Comparison of ENCODE assay signal across 26 cellular contexts in genomic region chr9:132293145-132293721, GRCh38.
DNase-seq lines count a peak whose midpoint lies in the region; ATAC-seq, FAIRE-seq and TF ChIP-seq lines count a peak whose summit lies in the region.
"Had no signal": no experiment of that assay in that cellular context is flagged by ENCODE, and none has a peak within 500 bp of the region (broad histone marks: within the 10 kb centered on the region; RNA-seq: fewer than 3 reads in every experiment).

No MANE protein-coding gene starts in this region.

- H3K79me2 ChIP-seq in GM23338 (replicated peaks; ENCODE audit: insufficient read depth) = peaks cover 3% of the 10 kb centered on the region; the same call in 1 of the 2 replicates
- peaks cover 9% of the 10 kb centered on the region; the same call in 1 of the 2 replicates for H3K79me2 ChIP-seq in SK-N-SH (ENCODE audit: insufficient read depth)

- TF ChIP-seq EP300 in SK-N-SH (IDR thresholded peaks at IDR 0.05; ENCODE audit: borderline replicate concordance in 1 of 2, low read depth in 1 of 2, low read length in 1 of 2) = no peak

- H3K9me3 Mint-ChIP-seq in activated T-cell treated with anti-CD3 and anti-CD28 coated beads, Interleukin-2, amount 50 U/mL, for 72 hours = no peaks in the 10 kb centered on the region
- no peaks in the 10 kb centered on the region for H3K9me3 Mint-ChIP-seq in GM23338
- H3K9me3 Mint-ChIP-seq in activated naive CD8-positive, alpha-beta T cell treated with anti-CD3 and anti-CD28 coated beads, Interleukin-2, amount 50 U/mL, for 24 hours = no peaks in the 10 kb centered on the region
- H3K9me3 Mint-ChIP-seq: activated B cell treated with CpG ODN at 0.5 μM for 24 hours; brain; neural progenitor cell; stimulated activated memory B cell treated with anti-CD40 and anti-IgM and Interleukin-4, amounts not matched to agents 10 μg/mL and 1 μg/mL and 100 μg/mL, for 72 hours had no signal

- H3K9ac ChIP-seq in SK-N-SH = no peak overlapping the region
- H3K9ac ChIP-seq: KMS-11, neural progenitor cell had no signal

- peaks cover 15% of the 10 kb centered on the region for H3K4me1 Mint-ChIP-seq in activated T-cell treated with anti-CD3 and anti-CD28 coated beads, Interleukin-2, amount 50 U/mL, for 72 hours (ENCODE audit: low read depth)
- H3K4me1 Mint-ChIP-seq in GM23338 = peaks cover 12% of the 10 kb centered on the region
- peaks cover 31% of the 10 kb centered on the region for H3K4me1 Mint-ChIP-seq in activated naive CD8-positive, alpha-beta T cell treated with anti-CD3 and anti-CD28 coated beads, Interleukin-2, amount 50 U/mL, for 24 hours
- H3K4me1 Mint-ChIP-seq: activated B cell treated with CpG ODN at 0.5 μM for 24 hours, neural progenitor cell had no signal

- H3K27me3 Mint-ChIP-seq in activated T-cell treated with anti-CD3 and anti-CD28 coated beads, Interleukin-2, amount 50 U/mL, for 72 hours (ENCODE audit: low read depth) = no peaks in the 10 kb centered on the region
- no peaks in the 10 kb centered on the region for H3K27me3 Mint-ChIP-seq in GM23338 (ENCODE audit: insufficient read depth, low read depth, poor library complexity)
- H3K27me3 Mint-ChIP-seq in activated naive CD8-positive, alpha-beta T cell treated with anti-CD3 and anti-CD28 coated beads, Interleukin-2, amount 50 U/mL, for 24 hours = no peaks in the 10 kb centered on the region
- H3K27me3 Mint-ChIP-seq: activated B cell treated with CpG ODN at 0.5 μM for 24 hours; brain; stimulated activated memory B cell treated with anti-CD40 and anti-IgM and Interleukin-4, amounts not matched to agents 10 μg/mL and 1 μg/mL and 100 μg/mL, for 72 hours had no signal

- WGBS in small intestine, 3 donors = 72 to 84% (median 81%) methylated on average over 13 of the region's 13 CpGs
- WGBS in SK-N-SH (ENCODE audit: low lambda C conversion rate) = 96% methylated on average over 13 of the region's 13 CpGs

- CTCF ChIA-PET in SK-N-SH (lab: Yijun Ruan, JAX) = interaction anchor here (1.5 kb wide), 1 partner anchor 25 kb away, joined by 4 read pairs; no protein-coding TSS in a partner anchor

- H3K4me3 ChIP-seq in GM23338 (no peak overlapping the region), small intestine (ENCODE audit: low read depth in 1 of 2, low read length in 2 of 2) (no peak overlapping the region), SK-N-SH (ENCODE audit: low read depth in 2 of 2, low read length in 1 of 2) (no peak overlapping the region)
- H3K4me3 ChIP-seq: colonic mucosa, neural progenitor cell, sigmoid colon, SJSA1, tibial artery had no signal

- H3K4me3 Mint-ChIP-seq in activated T-cell treated with anti-CD3 and anti-CD28 coated beads, Interleukin-2, amount 50 U/mL, for 72 hours = no peak overlapping the region
- no peak overlapping the region for H3K4me3 Mint-ChIP-seq in GM23338
- no peak overlapping the region for H3K4me3 Mint-ChIP-seq in activated naive CD8-positive, alpha-beta T cell treated with anti-CD3 and anti-CD28 coated beads, Interleukin-2, amount 50 U/mL, for 24 hours
- H3K4me3 Mint-ChIP-seq: activated B cell treated with CpG ODN at 0.5 μM for 24 hours; brain; neural progenitor cell; stimulated activated memory B cell treated with anti-CD40 and anti-IgM and Interleukin-4, amounts not matched to agents 10 μg/mL and 1 μg/mL and 100 μg/mL, for 72 hours had no signal

- H3K36me3 ChIP-seq in GM23338 (ENCODE audit: insufficient read depth) (peaks cover 8% of the 10 kb centered on the region), small intestine (ENCODE audit: control insufficient read depth in 2 of 2, insufficient read depth in 2 of 2, low read length in 2 of 2) (peaks cover 11 to 30% of the 10 kb centered on the region in 2 donors), SK-N-SH (replicated peaks in 1 of 2; ENCODE audit: control insufficient read depth in 1 of 2, insufficient read depth in 2 of 2, low read length in 1 of 2) (peaks cover 46 to 66% of the 10 kb centered on the region in 2 experiments)
- H3K36me3 ChIP-seq: neural progenitor cell had no signal

- H3K36me3 Mint-ChIP-seq in activated T-cell treated with anti-CD3 and anti-CD28 coated beads, Interleukin-2, amount 50 U/mL, for 72 hours (ENCODE audit: insufficient read depth in 2 of 2) = peaks cover 3 to 25% of the 10 kb centered on the region in 2 donors
- peaks cover 52% of the 10 kb centered on the region for H3K36me3 Mint-ChIP-seq in GM23338 (ENCODE audit: low read depth)
- peaks cover 42% of the 10 kb centered on the region for H3K36me3 Mint-ChIP-seq in activated naive CD8-positive, alpha-beta T cell treated with anti-CD3 and anti-CD28 coated beads, Interleukin-2, amount 50 U/mL, for 24 hours (ENCODE audit: low read depth)

- POLR2A ChIA-PET in SK-N-SH (lab: Yijun Ruan, JAX) = no interaction called here

- H3K4me2 ChIP-seq in GM23338 (no peak overlapping the region), SK-N-SH (no peak overlapping the region)
- H3K4me2 ChIP-seq: KMS-11, neural progenitor cell had no signal

- H3K9me3 ChIP-seq in small intestine (ENCODE audit: control insufficient read depth, low read depth) (no peaks in the 10 kb centered on the region), SK-N-SH (no peaks in the 10 kb centered on the region)
- H3K9me3 ChIP-seq: colonic mucosa, sigmoid colon, SJSA1, tibial artery had no signal

- H3K9me2 ChIP-seq in GM23338 (ENCODE audit: insufficient read depth) (no peaks in the 10 kb centered on the region), SK-N-SH (no peaks in the 10 kb centered on the region)

- peak in 1 of 2 donors; percentile 60 for ATAC-seq in activated T-cell treated with anti-CD3 and anti-CD28 coated beads, Interleukin-2, amount 50 U/mL, for 72 hours (replicated peaks in 1 of 2)
- no peak for ATAC-seq in GM23338
- no peak for ATAC-seq in activated naive CD8-positive, alpha-beta T cell treated with anti-CD3 and anti-CD28 coated beads, Interleukin-2, amount 50 U/mL, for 24 hours
- ATAC-seq: left lobe of liver; PC-3; stimulated activated memory B cell treated with anti-CD40 and anti-IgM and Interleukin-4, amounts not matched to agents 10 μg/mL and 1 μg/mL and 100 μg/mL, for 72 hours had no signal

- no peaks in the 10 kb centered on the region for H3F3A ChIP-seq in GM23338 (replicated peaks; ENCODE audit: low read depth)
- peaks cover 17% of the 10 kb centered on the region for H3F3A ChIP-seq in SK-N-SH (replicated peaks; ENCODE audit: insufficient read depth)

- H2AFZ ChIP-seq in GM23338 = no peak overlapping the region
- H2AFZ ChIP-seq in SK-N-SH (ENCODE audit: low read depth) = no peak overlapping the region
- H2AFZ ChIP-seq: neural progenitor cell had no signal

- H3K27ac ChIP-seq in GM23338 (ENCODE audit: low read depth) = peak overlapping the region; percentile 15; the same call in 1 of the 2 replicates
- H3K27ac ChIP-seq in small intestine (ENCODE audit: low read depth in 1 of 2, low read length in 1 of 2) = no peak overlapping the region
- H3K27ac ChIP-seq in SK-N-SH (ENCODE audit: low read depth in 2 of 2, low read length in 1 of 2) = no peak overlapping the region
- H3K27ac ChIP-seq: colonic mucosa, KMS-11, neural progenitor cell, sigmoid colon, SJSA1, tibial artery had no signal

- TF ChIP-seq RAD21 in SK-N-SH (IDR thresholded peaks at IDR 0.05; ENCODE audit: low read length) = no peak

- H3K4me1 ChIP-seq in GM23338 (ENCODE audit: insufficient read depth) = no peaks in the 10 kb centered on the region
- H3K4me1 ChIP-seq in small intestine (ENCODE audit: control insufficient read depth in 2 of 2, insufficient read depth in 1 of 2, low read depth in 1 of 2, low read length in 1 of 2) = peaks cover 3 to 5% of the 10 kb centered on the region in 2 donors
- 0 out of 4 replicates have a peak, but pooled peaks cover 0 to 2% of the 10 kb centered on the region in 2 experiments for H3K4me1 ChIP-seq in SK-N-SH (ENCODE audit: control insufficient read depth in 1 of 2, insufficient read depth in 2 of 2, low read depth in 1 of 2, low read length in 1 of 2)
- H3K4me1 ChIP-seq: colonic mucosa, neural progenitor cell, SJSA1 had no signal

- H4K20me1 ChIP-seq in GM23338 (replicated peaks; ENCODE audit: insufficient read depth) (peaks cover 20% of the 10 kb centered on the region), SK-N-SH (ENCODE audit: insufficient read depth) (peaks cover 14% of the 10 kb centered on the region)

- peak overlapping the region; percentile 75 for H3K27ac Mint-ChIP-seq in activated T-cell treated with anti-CD3 and anti-CD28 coated beads, Interleukin-2, amount 50 U/mL, for 72 hours
- no peak overlapping the region for H3K27ac Mint-ChIP-seq in GM23338
- H3K27ac Mint-ChIP-seq in activated naive CD8-positive, alpha-beta T cell treated with anti-CD3 and anti-CD28 coated beads, Interleukin-2, amount 50 U/mL, for 24 hours = peak overlapping the region; percentile 59
- H3K27ac Mint-ChIP-seq: activated B cell treated with CpG ODN at 0.5 μM for 24 hours; brain; neural progenitor cell; stimulated activated memory B cell treated with anti-CD40 and anti-IgM and Interleukin-4, amounts not matched to agents 10 μg/mL and 1 μg/mL and 100 μg/mL, for 72 hours had no signal

- no peak for TF ChIP-seq CTCF in GM23338 (conservative IDR thresholded peaks at IDR 0.05; ENCODE audit: low read depth in 2 of 2)
- TF ChIP-seq CTCF in SK-N-SH (IDR thresholded peaks at IDR 0.05) = no peak

- no peak for FAIRE-seq in small intestine (lab: Jason Lieb, UNC)
- FAIRE-seq: GM12892, H54 had no signal

- DNase-seq in activated T-cell treated with anti-CD3 and anti-CD28 coated beads, Interleukin-2, amount 50 U/mL, for 72 hours = no peak
- DNase-seq in activated T-cell treated with anti-CD3 and anti-CD28 coated beads, Interleukin-2, amount 50 U/mL, for 48 hours = no peak
- DNase-seq in GM23338 (ENCODE audit: low spot score) (no peak), small intestine (peak; percentile 2), A172 (ENCODE audit: low spot score) (no peak), SK-N-SH (no peak), NCI-H774 (lab: John Stamatoyannopoulos, UW) (no peak)
- no peak for DNase-seq in activated naive CD8-positive, alpha-beta T cell treated with anti-CD3 and anti-CD28 coated beads, Interleukin-2, amount 50 U/mL, for 24 hours
- DNase-seq: activated B cell treated with CpG ODN at 0.5 μM for 24 hours; activated CD8-positive, alpha-beta memory T cell treated with anti-CD3 and anti-CD28 coated beads, Interleukin-2, amount 50 U/mL, for 4 hours; colonic mucosa; DMS79; MV-4-11; NCI-H187 treated with DMSO at 0.1 percent for 48 hours; NCI-H345; PC-3; sigmoid colon; tibial artery had no signal

- no peaks in the 10 kb centered on the region for H3K27me3 ChIP-seq in GM23338 (ENCODE audit: insufficient read depth)
- no peaks in the 10 kb centered on the region for H3K27me3 ChIP-seq in small intestine (ENCODE audit: control insufficient read depth in 2 of 2, insufficient read depth in 2 of 2, low read length in 2 of 2)
- no peaks in the 10 kb centered on the region for H3K27me3 ChIP-seq in SK-N-SH (ENCODE audit: insufficient read depth)
- H3K27me3 ChIP-seq: colonic mucosa, neural progenitor cell, sigmoid colon, SJSA1, tibial artery had no signal

TF ChIP-seq in GM23338, 12 proteins besides CTCF, POLR2A, EP300 and RAD21 (continues in another document):
- TF ChIP-seq CREB1 (CRISPR knock-in tag; IDR thresholded peaks at IDR 0.05; ENCODE audit: low read depth) (no peak), POLR2AphosphoS5 (IDR thresholded peaks at IDR 0.05; ENCODE audit: low read depth) (no peak)

TF ChIP-seq in SK-N-SH, 30 proteins besides CTCF, POLR2A, EP300 and RAD21:
- TF ChIP-seq EZH2phosphoT487 (IDR thresholded peaks at IDR 0.05; ENCODE audit: borderline replicate concordance, low read depth) = no peak
- no peak for TF ChIP-seq NRF1 (IDR thresholded peaks at IDR 0.05; ENCODE audit: low read depth, low read length)
- TF ChIP-seq NFIC (IDR thresholded peaks at IDR 0.05; ENCODE audit: borderline replicate concordance) = no peak
